Comparison of ENCODE assay signal across 6 cellular contexts in genomic region chr11:94545641-94546470, GRCh38. TPM values are rescaled to one million over a fixed set of nuclear protein-coding genes. Genes with fewer than 3 reads are reported as not detected.
DNase-seq lines count a peak whose midpoint lies in the region; ATAC-seq, FAIRE-seq and TF ChIP-seq lines count a peak whose summit lies in the region.

No MANE protein-coding gene starts in this region.

- H3K36me3 ChIP-seq in bronchial epithelial cell (ENCODE audit: control insufficient read depth, insufficient read depth, low read length) (no peaks in the 10 kb centered on the region), rectal smooth muscle tissue (ENCODE audit: control insufficient read depth, insufficient read depth, low read length) (no peaks in the 10 kb centered on the region)

- H3K4me3 ChIP-seq in bronchial epithelial cell (ENCODE audit: low read depth, low read length) (peak overlapping the region; percentile 40), rectal smooth muscle tissue (ENCODE audit: low read length) (peak overlapping the region; percentile 78)

- H3K27me3 ChIP-seq in bronchial epithelial cell (ENCODE audit: control insufficient read depth, insufficient read depth, low read length) (no peaks in the 10 kb centered on the region), rectal smooth muscle tissue (ENCODE audit: control insufficient read depth, insufficient read depth, low read length) (no peaks in the 10 kb centered on the region)

- no peak for TF ChIP-seq CTCF in bronchial epithelial cell (IDR thresholded peaks at IDR 0.05; ENCODE audit: insufficient read depth, low read length, severe bottlenecking)

- ATAC-seq in GM21737 (IDR thresholded peaks at IDR 0.05; ENCODE audit: unreplicated experiment) (no peak), HG03432 (IDR thresholded peaks at IDR 0.05; ENCODE audit: unreplicated experiment) (no peak), GM18498 (IDR thresholded peaks at IDR 0.05; ENCODE audit: unreplicated experiment) (no peak)

- in situ Hi-C loops in KBM-7 (cut with MboI; ENCODE audit: low pct_unique_long_range_greater_than_20kb, low sequenced_read_pairs): no loop called here

- no peak for FAIRE-seq in bronchial epithelial cell (lab: Jason Lieb, UNC)

- peaks cover 5% of the 10 kb centered on the region for H3K4me1 ChIP-seq in rectal smooth muscle tissue (ENCODE audit: control insufficient read depth, insufficient read depth, low read length)

- DNase-seq in KBM-7: peak; percentile 42
- no peak for DNase-seq in bronchial epithelial cell (ENCODE audit: low read depth)

- no peak overlapping the region for H3K9ac ChIP-seq in rectal smooth muscle tissue (ENCODE audit: low read length)

- no peak overlapping the region for H3K27ac ChIP-seq in rectal smooth muscle tissue (ENCODE audit: low read depth, low read length)

RNA-seq across cellular contexts. Expression of gene FUT4, which starts 2.1 kb away (rescaled TPM):
- total RNA-seq in bronchial epithelial cell: 1.0 and 1.8 TPM in 2 replicates

RNA-seq across cellular contexts. Expression of gene PIWIL4, which starts 21.3 kb away (rescaled TPM):
- total RNA-seq in bronchial epithelial cell: 0.38 and 0.79 TPM in 2 replicates

RNA-seq across cellular contexts. Expression of gene C11orf97, which starts 33.6 kb away (rescaled TPM):
- total RNA-seq in bronchial epithelial cell: not detected in 2 replicates

RNA-seq across cellular contexts. Expression of gene ANKRD49, which starts 52.1 kb away (rescaled TPM):
- 17.1 and 20.5 TPM in 2 replicates for total RNA-seq in bronchial epithelial cell

RNA-seq across cellular contexts. Expression of gene MRE11, which starts 52.2 kb away (rescaled TPM):
- total RNA-seq in bronchial epithelial cell: 4.9 and 9.7 TPM in 2 replicates
